19 cellular contexts compared by ENCODE assay signal in genomic region chr1:7450772-7451171, GRCh38.
DNase-seq lines count a peak whose midpoint lies in the region; ATAC-seq lines count a peak whose summit lies in the region.
"Had no signal": no experiment of that assay in that cellular context is flagged by ENCODE, and none has a peak within 500 bp of the region (broad histone marks: within the 10 kb centered on the region; RNA-seq: fewer than 3 reads in every experiment).

No MANE protein-coding gene starts in this region.

- no peak for ATAC-seq in GM18907 (IDR thresholded peaks at IDR 0.05; ENCODE audit: unreplicated experiment)
- ATAC-seq: CD8-positive, alpha-beta T cell; HepG2; Panc1 had no signal

- DNase-seq in D341Med (ENCODE audit: low spot score) (peak; percentile 54), NCI-H146 (lab: John Stamatoyannopoulos, UW) (peak; percentile 83), NCI-H2227 (lab: John Stamatoyannopoulos, UW; ENCODE audit: unreplicated experiment) (peak; percentile 74), NCI-H82 treated with DMSO at 0.1 percent for 48 hours (lab: John Stamatoyannopoulos, UW; ENCODE audit: unreplicated experiment) (peak; percentile 46), NCI-H2196 (lab: John Stamatoyannopoulos, UW; ENCODE audit: unreplicated experiment) (no peak), AG20443 (ENCODE audit: low spot score) (no peak)
- DNase-seq: CD8-positive, alpha-beta T cell; DMS153; DND-41; Karpas-422; NCI-H1092; NCI-H1694 treated with DMSO at 0.1 percent for 48 hours; NCI-H510A; NCI-H774; SHP77 treated with DMSO at 0.1 percent for 48 hours; T-helper 1 cell had no signal

Comparison
In these comparisons a context has a peak if more than half of its experiments do, and no peak if none do; other contexts are left out.
1. DNase-seq: peak in D341Med (single experiment), NCI-H146 (single experiment), NCI-H2227 (single experiment) and NCI-H82 treated with DMSO at 0.1 percent for 48 hours (single experiment); none in NCI-H2196 (single experiment) and AG20443 (single experiment).